In genomic region chr11:76207642-76208378, GRCh38 we compare ENCODE assay signal across 8 cellular contexts. TPM values are rescaled to one million over a fixed set of nuclear protein-coding genes. Genes with fewer than 3 reads are reported as not detected.
A peak's percentile ranks its signal among the peaks of the same experiment; 100 is the strongest.
DNase-seq lines count a peak whose midpoint lies in the region; ATAC-seq and TF ChIP-seq lines count a peak whose summit lies in the region.

No MANE protein-coding gene starts in this region.

- peak overlapping the region; percentile 55 for H3K4me3 ChIP-seq in H7 (ENCODE audit: insufficient read depth, low read depth, low read length)
- H3K4me3 ChIP-seq in astrocyte of the spinal cord (ENCODE audit: low read depth, low read length) = peak overlapping the region; percentile 28
- H3K4me3 ChIP-seq in iPS DF 6.9 (ENCODE audit: low read length) = peak overlapping the region; percentile 39; the same call in 1 of the 2 replicates
- H3K4me3 ChIP-seq in sigmoid colon = peak overlapping the region; percentile 22 to 53 (median 46)

- H3K27me3 ChIP-seq in H7 (ENCODE audit: control insufficient read depth, insufficient read depth, low read length) (peaks cover 89% of the 10 kb centered on the region), iPS DF 6.9 (ENCODE audit: control insufficient read depth, insufficient read depth, low read length) (peaks cover 73% of the 10 kb centered on the region), sigmoid colon (peaks cover 14 to 90% (median 55%) of the 10 kb centered on the region in 3 donors)

- no peaks in the 10 kb centered on the region for H3K9me3 ChIP-seq in iPS DF 6.9 (ENCODE audit: control insufficient read depth, insufficient read depth, low read length)
- H3K9me3 ChIP-seq in sigmoid colon = no peaks in the 10 kb centered on the region

- no peak for TF ChIP-seq EP300 in sigmoid colon (IDR thresholded peaks at IDR 0.05)

- in situ Hi-C loops in astrocyte of the spinal cord (cut with HindIII; ENCODE audit: low sequenced_read_pairs) = no loop called here

- no CpG with 5 or more reads among the region's 54 CpGs for WGBS in iPS DF 6.9 (ENCODE audit: insufficient coverage, insufficient read length)
- WGBS in sigmoid colon, 2 donors = 1% methylated on average over 54 of the region's 54 CpGs

- H3K4me1 ChIP-seq in iPS DF 6.9 (ENCODE audit: control insufficient read depth, insufficient read depth, low read length) (peaks cover 7% of the 10 kb centered on the region), sigmoid colon (peaks cover 0 to 58% (median 51%) of the 10 kb centered on the region in 4 donors)

- TF ChIP-seq CTCF in astrocyte of the spinal cord (IDR thresholded peaks at IDR 0.05; ENCODE audit: low read depth, low read length) = peak; percentile 88
- TF ChIP-seq CTCF in sigmoid colon (IDR thresholded peaks at IDR 0.05) = peak; percentile 83 to 96 (median 92)

- DNase-seq in COLO829 (ENCODE audit: low spot score) = peak; percentile 77
- peak; percentile 97 for DNase-seq in H7
- DNase-seq in NCI-H1930 (lab: John Stamatoyannopoulos, UW) = peak; percentile 23 to 81
- DNase-seq in T1000 (lab: John Stamatoyannopoulos, UW) = peak; percentile 50
- peak; percentile 72 for DNase-seq in astrocyte of the spinal cord (ENCODE audit: low read depth, low spot score)
- no peak for DNase-seq in iPS DF 6.9 (ENCODE audit: low read depth, low spot score)
- DNase-seq in sigmoid colon = peak; percentile 89

- TF ChIP-seq POLR2A in sigmoid colon (IDR thresholded peaks at IDR 0.05) = no peak

- H3K36me3 ChIP-seq in H7 (replicated peaks; ENCODE audit: control insufficient read depth, insufficient read depth, low read length) = no peaks in the 10 kb centered on the region
- H3K36me3 ChIP-seq in iPS DF 6.9 (ENCODE audit: control insufficient read depth, insufficient read depth, low read length) = no peaks in the 10 kb centered on the region; the same call in 1 of the 2 replicates
- no peaks in the 10 kb centered on the region for H3K36me3 ChIP-seq in sigmoid colon

- no peak for ATAC-seq in GM19328 (IDR thresholded peaks at IDR 0.05; ENCODE audit: unreplicated experiment)

- intact Hi-C loops in sigmoid colon (cut with DNase I) = loop anchor here (1.0 to 10.0 kb wide), 5 partner anchors 27 to 467 kb away; partner anchors contain the start of genes EMSY and LRRC32

- H3K27ac ChIP-seq in iPS DF 6.9 (ENCODE audit: low read length) (no peak overlapping the region), sigmoid colon (no peak overlapping the region)

RNA-seq across cellular contexts. Expression of gene WNT11, which starts 1.5 kb away (rescaled TPM):
- total RNA-seq in H7 (2014; rRNA removed; shearing (Covaris generic)) = 1.0 and 1.2 TPM in 2 replicates
- 1 to 10 TPM; 1.1 to 8.9 (median 4.9) TPM for total RNA-seq in sigmoid colon
- polyA plus RNA-seq in sigmoid colon = 1 to 10 TPM in 2 of 3 donors, under 1 TPM in 1; 0.92 to 2.2 (median 1.8) TPM
